8 cellular contexts compared by ENCODE assay signal in the genomic region with DNA sequence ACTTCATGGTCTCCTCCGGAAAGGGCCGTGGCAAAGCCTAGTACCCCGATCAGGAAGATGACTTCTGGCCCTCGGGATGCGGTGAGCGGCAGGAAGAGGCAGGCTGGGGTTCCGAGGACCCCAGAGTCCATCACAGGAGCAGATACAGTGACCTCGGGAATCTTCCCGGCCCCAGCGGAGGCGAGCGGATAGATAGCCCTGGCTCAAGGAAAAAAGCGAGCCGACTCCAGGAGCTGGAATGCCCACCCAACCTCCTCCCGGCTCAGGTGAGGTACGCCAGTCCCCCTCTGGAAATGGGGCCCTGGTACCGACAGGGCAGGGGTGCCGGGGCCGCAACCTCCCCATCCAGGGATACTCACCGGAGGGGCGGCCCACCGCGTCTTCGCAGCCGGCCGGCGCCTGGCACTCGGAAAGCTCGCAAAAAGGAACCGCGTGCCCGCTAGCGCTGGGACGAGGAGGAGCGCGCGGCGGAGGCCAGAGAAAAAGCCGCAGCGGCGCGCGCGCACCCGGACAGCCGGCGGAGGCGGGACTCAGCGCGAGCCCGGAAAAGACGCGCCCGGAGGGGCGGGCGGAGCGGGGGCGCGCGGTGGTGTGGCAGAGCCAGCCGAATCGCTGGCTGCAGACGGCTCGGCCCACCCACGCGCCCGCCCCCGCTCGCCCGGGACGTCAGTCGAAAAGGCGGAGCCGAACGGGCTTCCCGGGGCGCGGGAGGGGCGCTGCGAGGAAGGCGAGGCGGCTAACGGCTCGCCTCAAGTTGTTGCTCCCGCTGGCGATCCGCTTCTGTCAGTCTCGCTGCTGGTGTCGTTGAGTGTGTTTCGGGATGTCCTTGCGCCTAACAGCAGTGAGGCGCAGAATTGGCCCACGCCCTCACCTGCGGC. TPM values are rescaled to one million over a fixed set of nuclear protein-coding genes. Genes with fewer than 3 reads are reported as not detected.
DNase-seq lines count a peak whose midpoint lies in the region; ATAC-seq and TF ChIP-seq lines count a peak whose summit lies in the region.

A gene (minus strand): TSS at position 478 of the 878 bp plus-strand sequence. CDS start 49,894 bp downstream, outside the sequence.

- POLR2A ChIA-PET in Panc1 (lab: Charles Lee) = no interaction called here

- no peak for TF ChIP-seq RAD21 in Ishikawa (IDR thresholded peaks at IDR 0.05; ENCODE audit: low read depth)

- DNase-seq in D341Med (ENCODE audit: low spot score) = peak; percentile 91
- DNase-seq in Panc1 (ENCODE audit: low read depth, low spot score) = no peak
- peak; percentile 85 for DNase-seq in activated T-cell treated with anti-CD3 and anti-CD28 coated beads, Interleukin-2, amount 50 U/mL, for 24 hours
- DNase-seq in erythroblast (lab: John Stamatoyannopoulos, UW) = peak; percentile 92 to 95
- peak; percentile 90 for DNase-seq in stimulated activated CD8-positive, alpha-beta memory T cell treated with anti-CD3 and anti-CD28 coated beads, Interleukin-4, amount 100 ng/mL, for 48 hours

- peak within 1 kb of the TSS; percentile 83 for H3K9ac ChIP-seq in mucosa of stomach (ENCODE audit: low read length)

- no peaks in the 10 kb centered on the region for H3K9me3 ChIP-seq in Panc1 (ENCODE audit: control insufficient read depth, insufficient read depth, low read depth, low read length)
- H3K9me3 ChIP-seq in mucosa of stomach (ENCODE audit: control insufficient read depth, low read length) = no peaks in the 10 kb centered on the region

- H3K36me3 ChIP-seq in Panc1 (ENCODE audit: control insufficient read depth, insufficient read depth, low read length) = no peaks in the 10 kb centered on the region
- no peaks in the 10 kb centered on the region for H3K36me3 ChIP-seq in mucosa of stomach (ENCODE audit: control insufficient read depth, insufficient read depth, low read length)

- peaks cover 13% of the 10 kb centered on the region; the same call in 1 of the 2 replicates for H3K4me1 ChIP-seq in Panc1 (ENCODE audit: control insufficient read depth, insufficient read depth, low read length)
- H3K4me1 ChIP-seq in mucosa of stomach (ENCODE audit: control insufficient read depth, insufficient read depth, low read length) = no peaks in the 10 kb centered on the region

- TF ChIP-seq EP300 in Ishikawa (IDR thresholded peaks at IDR 0.05; ENCODE audit: borderline replicate concordance) = no peak

- H3K27me3 ChIP-seq in Panc1 (ENCODE audit: control insufficient read depth, insufficient read depth, low read length) (no peaks in the 10 kb centered on the region), mucosa of stomach (ENCODE audit: control insufficient read depth, insufficient read depth, low read length) (no peaks in the 10 kb centered on the region)

- peak within 1 kb of the TSS; percentile 98 for H3K27ac Mint-ChIP-seq in activated T-cell treated with anti-CD3 and anti-CD28 coated beads, Interleukin-2, amount 50 U/mL, for 24 hours

- H3K27ac ChIP-seq in Panc1 (ENCODE audit: low read length) = peak within 1 kb of the TSS; percentile 92

- H3K4me3 Mint-ChIP-seq in activated T-cell treated with anti-CD3 and anti-CD28 coated beads, Interleukin-2, amount 50 U/mL, for 24 hours = peak within 1 kb of the TSS; percentile 92

- TF ChIP-seq POLR2A in erythroblast (IDR thresholded peaks at IDR 0.05; ENCODE audit: low read length) = peak; percentile 96

- BruUV-seq in Panc1 (replicated peaks; lab: Mats Ljungman, UMichigan) = no TSS peak

- intact Hi-C loops in Panc1 (cut with micrococcal nuclease; ENCODE audit: unreplicated experiment) = no loop called here

- peaks cover 12% of the 10 kb centered on the region for H3K27me3 Mint-ChIP-seq in activated T-cell treated with anti-CD3 and anti-CD28 coated beads, Interleukin-2, amount 50 U/mL, for 24 hours

- H3K4me3 ChIP-seq in Panc1 (ENCODE audit: low read depth in 2 of 2, low read length in 2 of 2) = peak within 1 kb of the TSS; percentile 94 to 97
- peak within 1 kb of the TSS; percentile 80 for H3K4me3 ChIP-seq in mucosa of stomach (ENCODE audit: low read length)

- ATAC-seq in GM21528 (IDR thresholded peaks at IDR 0.05; ENCODE audit: low FRiP score, unreplicated experiment) (peak; percentile 87), Panc1 (peak; percentile 99)

- TF ChIP-seq CTCF in Panc1 (IDR thresholded peaks at IDR 0.05) = no peak

- CTCF ChIA-PET in Panc1 (lab: Charles Lee) = interaction anchor here (0.7 kb wide), 1 partner anchor 100 kb away, joined by 4 read pairs; no protein-coding TSS in a partner anchor

- in situ Hi-C loops in Panc1 (cut with HindIII; ENCODE audit: low pct_unique_long_range_greater_than_20kb, low sequenced_read_pairs) = no loop called here

- H3K9me3 Mint-ChIP-seq in activated T-cell treated with anti-CD3 and anti-CD28 coated beads, Interleukin-2, amount 50 U/mL, for 24 hours = no peaks in the 10 kb centered on the region

- peaks cover 33% of the 10 kb centered on the region for H3K36me3 Mint-ChIP-seq in activated T-cell treated with anti-CD3 and anti-CD28 coated beads, Interleukin-2, amount 50 U/mL, for 24 hours (ENCODE audit: low read depth)

- H3K4me1 Mint-ChIP-seq in activated T-cell treated with anti-CD3 and anti-CD28 coated beads, Interleukin-2, amount 50 U/mL, for 24 hours (ENCODE audit: low read depth) = peaks cover 32% of the 10 kb centered on the region

TF ChIP-seq in Ishikawa, 13 proteins besides CTCF, POLR2A, EP300 and RAD21:
- no peak for TF ChIP-seq TEAD4 (IDR thresholded peaks at IDR 0.05)
- peak; percentile 93 for TF ChIP-seq EGR1 (IDR thresholded peaks at IDR 0.05)
- TF ChIP-seq, protein P1, sequence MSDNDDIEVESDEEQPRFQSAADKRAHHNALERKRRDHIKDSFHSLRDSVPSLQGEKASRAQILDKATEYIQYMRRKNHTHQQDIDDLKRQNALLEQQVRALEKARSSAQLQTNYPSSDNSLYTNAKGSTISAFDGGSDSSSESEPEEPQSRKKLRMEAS (IDR thresholded peaks at IDR 0.05) = peak; percentile 76
- TF ChIP-seq TAF1 (IDR thresholded peaks at IDR 0.05; ENCODE audit: low read depth) = peak; percentile 17; the same call in 1 of the 2 replicates

RNA-seq across cellular contexts. Expression of the gene that starts here (rescaled TPM):
- 55.2 TPM for total RNA-seq in Panc1 (2021; ENCODE audit: unreplicated experiment)
- polyA plus RNA-seq in Panc1 (2012; ENCODE audit: insufficient read length) = 23.9 TPM
